26 cellular contexts compared by ENCODE assay signal in the genomic region with DNA sequence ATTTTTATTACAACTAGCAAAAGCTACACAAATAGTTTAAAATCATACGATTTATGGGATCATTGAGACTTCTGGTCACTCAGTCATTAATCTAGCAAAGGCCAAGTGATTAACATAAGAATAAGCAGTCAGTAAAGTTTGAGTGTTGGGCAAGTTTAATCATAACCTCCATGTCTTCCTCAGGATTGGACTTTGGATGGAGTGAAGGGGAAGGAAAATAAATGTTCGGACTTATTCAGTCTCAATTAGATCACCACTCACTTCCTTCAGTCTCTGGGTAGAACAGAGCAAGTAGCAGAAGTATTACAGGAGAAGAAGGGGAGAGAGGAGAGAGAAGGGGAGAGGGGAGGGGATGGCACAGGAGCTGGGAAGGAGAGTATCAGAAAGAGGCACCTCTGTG.
"Had no signal": no experiment of that assay in that cellular context is flagged by ENCODE, and none has a peak within 500 bp of the region (broad histone marks: within the 10 kb centered on the region; RNA-seq: fewer than 3 reads in every experiment).

No MANE protein-coding gene starts in this region.

- H3K79me2 ChIP-seq: hepatocyte, parathyroid adenoma had no signal

- H2AFZ ChIP-seq: hepatocyte, neural progenitor cell, parathyroid adenoma had no signal

- H3K36me3 ChIP-seq: heart right ventricle, lower lobe of right lung, neural progenitor cell, neutrophil, right atrium auricular region, right lobe of liver, tibial nerve, uterus had no signal

- H3K27ac Mint-ChIP-seq: mesothelial cell of epicardium; naive thymus-derived CD8-positive, alpha-beta T cell; nephron progenitor cell; neural progenitor cell; stimulated activated effector memory CD8-positive, alpha-beta T cell treated with anti-CD3 and anti-CD28 coated beads, Interleukin-12 subunit alpha, Interleukin-12 subunit beta, amount 100 ng/mL, for 72 hours; stimulated activated naive CD8-positive, alpha-beta T cell treated with anti-CD3 and anti-CD28 coated beads, Interleukin-15, amount 100 ng/mL, for 72 hours; type B pancreatic cell had no signal

- H3K9me3 ChIP-seq: heart right ventricle, lower lobe of right lung, neutrophil, psoas muscle, right atrium auricular region, right lobe of liver, spleen, tibial nerve, uterus had no signal

- H3K4me2 ChIP-seq: hepatocyte, neural progenitor cell had no signal

- H3K9me3 Mint-ChIP-seq: naive thymus-derived CD8-positive, alpha-beta T cell; neural progenitor cell; stimulated activated effector memory CD8-positive, alpha-beta T cell treated with anti-CD3 and anti-CD28 coated beads, Interleukin-12 subunit alpha, Interleukin-12 subunit beta, amount 100 ng/mL, for 72 hours; stimulated activated naive CD8-positive, alpha-beta T cell treated with anti-CD3 and anti-CD28 coated beads, Interleukin-15, amount 100 ng/mL, for 72 hours; type B pancreatic cell had no signal

- H3K9ac ChIP-seq: neural progenitor cell, parathyroid adenoma had no signal

- DNase-seq: heart right ventricle; lower lobe of right lung; mammary epithelial cell; mesendoderm; naive thymus-derived CD8-positive, alpha-beta T cell; nephron progenitor cell; occipital lobe; psoas muscle; right lobe of liver; spleen; stimulated activated CD4-positive, alpha-beta T cell treated with anti-CD3 and anti-CD28 coated beads, Interleukin-4, amount 100 ng/mL, for 24 hours; stimulated activated naive CD4-positive, alpha-beta T cell treated with Interleukin-2 at 50 U/mL for 16 hours; stimulated activated naive CD8-positive, alpha-beta T cell treated with anti-CD3 and anti-CD28 coated beads, Interleukin-15, amount 100 ng/mL, for 72 hours; substantia nigra; uterus had no signal

- H3K27ac ChIP-seq: heart right ventricle, hepatocyte, lower lobe of right lung, neural progenitor cell, neutrophil, parathyroid adenoma, psoas muscle, right atrium auricular region, right lobe of liver, skin epidermis, spleen, tibial nerve, uterus had no signal

- H3K4me1 ChIP-seq: neural progenitor cell, parathyroid adenoma, psoas muscle, right atrium auricular region, uterus had no signal

- H3K4me3 ChIP-seq: heart right ventricle, hepatocyte, lower lobe of right lung, neural progenitor cell, psoas muscle, right atrium auricular region, right lobe of liver, skin epidermis, spleen, tibial nerve, uterus had no signal

- H3K27me3 ChIP-seq: heart right ventricle, hepatocyte, neural progenitor cell, neutrophil, right atrium auricular region, right lobe of liver, spleen, tibial nerve, uterus had no signal

- H3K4me3 Mint-ChIP-seq: mesothelial cell of epicardium; naive thymus-derived CD8-positive, alpha-beta T cell; nephron progenitor cell; neural progenitor cell; stimulated activated effector memory CD8-positive, alpha-beta T cell treated with anti-CD3 and anti-CD28 coated beads, Interleukin-12 subunit alpha, Interleukin-12 subunit beta, amount 100 ng/mL, for 72 hours; stimulated activated naive CD8-positive, alpha-beta T cell treated with anti-CD3 and anti-CD28 coated beads, Interleukin-15, amount 100 ng/mL, for 72 hours; type B pancreatic cell had no signal

- H3K4me1 Mint-ChIP-seq: neural progenitor cell; stimulated activated effector memory CD8-positive, alpha-beta T cell treated with anti-CD3 and anti-CD28 coated beads, Interleukin-12 subunit alpha, Interleukin-12 subunit beta, amount 100 ng/mL, for 72 hours; stimulated activated naive CD8-positive, alpha-beta T cell treated with anti-CD3 and anti-CD28 coated beads, Interleukin-15, amount 100 ng/mL, for 72 hours had no signal

- ATAC-seq: heart right ventricle; left lobe of liver; lower lobe of right lung; naive thymus-derived CD8-positive, alpha-beta T cell; psoas muscle; right lobe of liver; stimulated activated effector memory CD8-positive, alpha-beta T cell treated with anti-CD3 and anti-CD28 coated beads, Interleukin-12 subunit alpha, Interleukin-12 subunit beta, amount 100 ng/mL, for 72 hours; stimulated activated naive CD8-positive, alpha-beta T cell treated with anti-CD3 and anti-CD28 coated beads, Interleukin-15, amount 100 ng/mL, for 72 hours had no signal

- H3K27me3 Mint-ChIP-seq: type B pancreatic cell had no signal
